In genomic region chr3:45137656-45138181, GRCh38 we compare ENCODE assay signal across 1 cellular context.
TF ChIP-seq lines count a peak whose summit lies in the region.

No MANE protein-coding gene starts in this region.

TF ChIP-seq in K562, 482 proteins besides CTCF, POLR2A, EP300 and RAD21 (continued from another document and continues in another):
- TF ChIP-seq ZNF277 (CRISPR knock-in tag; IDR thresholded peaks at IDR 0.05; ENCODE audit: borderline replicate concordance) (no peak), HNRNPH1 (optimal IDR thresholded peaks at IDR 0.05; ENCODE audit: low read depth, low read length) (no peak), CEBPZ (IDR thresholded peaks at IDR 0.05; ENCODE audit: borderline replicate concordance, low read depth, low read length) (no peak), RNF2 (IDR thresholded peaks at IDR 0.05) (peak; percentile 77; the same call in 1 of the 2 replicates), ETS2 (tag; IDR thresholded peaks at IDR 0.05; ENCODE audit: borderline replicate concordance, poor library complexity, severe bottlenecking) (no peak), ZNF165 (CRISPR knock-in tag; IDR thresholded peaks at IDR 0.05; ENCODE audit: borderline replicate concordance) (no peak), BCL6 (CRISPR knock-in tag; IDR thresholded peaks at IDR 0.05) (no peak), TAF1 (IDR thresholded peaks at IDR 0.05; ENCODE audit: control insufficient read depth, extremely low read depth, insufficient read depth, low read length, severe bottlenecking) (peak; percentile 57), ELK3 (CRISPR knock-in tag; IDR thresholded peaks at IDR 0.05) (no peak), SMAD3 (CRISPR knock-in tag; conservative IDR thresholded peaks at IDR 0.05) (no peak; the same call in 1 of the 2 replicates), SMC3 (conservative IDR thresholded peaks at IDR 0.05; ENCODE audit: insufficient read depth, low read depth, low read length) (no peak; the same call in 1 of the 2 replicates), RBM25 (IDR thresholded peaks at IDR 0.05; ENCODE audit: low read depth, low read length, severe bottlenecking) (no peak), MYC (IDR thresholded peaks at IDR 0.05; ENCODE audit: low read depth, low read length) (0 out of 2 replicates have a peak, but pooled peaks have one; percentile 31), MYC (CRISPR knock-in tag; IDR thresholded peaks at IDR 0.05; ENCODE audit: borderline replicate concordance, low read depth) (no peak; the same call in 1 of the 2 replicates), ESRRA (IDR thresholded peaks at IDR 0.05; ENCODE audit: borderline replicate concordance, low read depth) (no peak), SIN3B (IDR thresholded peaks at IDR 0.05; ENCODE audit: low read depth) (no peak), CBX2 (IDR thresholded peaks at IDR 0.05; ENCODE audit: insufficient read depth, low read length, poor library complexity, severe bottlenecking) (no peak), FOXJ3 (CRISPR knock-in tag; IDR thresholded peaks at IDR 0.05) (no peak), POLR3A (IDR thresholded peaks at IDR 0.05; ENCODE audit: borderline replicate concordance, extremely low read depth, insufficient read depth, insufficient read length) (no peak), DNMT1 (IDR thresholded peaks at IDR 0.05) (0 out of 2 replicates have a peak, but pooled peaks have one; percentile 11), NCOA4 (IDR thresholded peaks at IDR 0.05; ENCODE audit: partially characterized antibody) (no peak), ZZZ3 (IDR thresholded peaks at IDR 0.05) (no peak), POLR2H (tag; IDR thresholded peaks at IDR 0.05; ENCODE audit: low read depth) (peak; percentile 11; the same call in 1 of the 2 replicates), CHD2 (IDR thresholded peaks at IDR 0.05; ENCODE audit: low read depth, low read length) (no peak), ZNF12 (CRISPR knock-in tag; IDR thresholded peaks at IDR 0.05) (0 out of 2 replicates have a peak, but pooled peaks have one; percentile 35), ZNF780A (CRISPR knock-in tag; IDR thresholded peaks at IDR 0.05) (no peak), ZNF143 (CRISPR knock-in tag; IDR thresholded peaks at IDR 0.05) (no peak), CBX3 (IDR thresholded peaks at IDR 0.05; ENCODE audit: borderline replicate concordance in 1 of 2, low read length in 2 of 2) (no peak), KHSRP (IDR thresholded peaks at IDR 0.05) (peak; percentile 73; the same call in 1 of the 2 replicates), NKRF (IDR thresholded peaks at IDR 0.05; ENCODE audit: borderline replicate concordance) (peak; percentile 48; the same call in 1 of the 2 replicates), SMARCC2 (IDR thresholded peaks at IDR 0.05; ENCODE audit: low read depth) (peak; percentile 97), NR1H2 (CRISPR knock-in tag; IDR thresholded peaks at IDR 0.05) (no peak), RBM17 (IDR thresholded peaks at IDR 0.05; ENCODE audit: borderline replicate concordance, low read depth, low read length) (no peak), KLF13 (tag; IDR thresholded peaks at IDR 0.05; ENCODE audit: borderline replicate concordance, low read depth) (no peak), MXI1 (IDR thresholded peaks at IDR 0.05; ENCODE audit: low read depth, low read length) (no peak)
- TF ChIP-seq, protein P1, sequence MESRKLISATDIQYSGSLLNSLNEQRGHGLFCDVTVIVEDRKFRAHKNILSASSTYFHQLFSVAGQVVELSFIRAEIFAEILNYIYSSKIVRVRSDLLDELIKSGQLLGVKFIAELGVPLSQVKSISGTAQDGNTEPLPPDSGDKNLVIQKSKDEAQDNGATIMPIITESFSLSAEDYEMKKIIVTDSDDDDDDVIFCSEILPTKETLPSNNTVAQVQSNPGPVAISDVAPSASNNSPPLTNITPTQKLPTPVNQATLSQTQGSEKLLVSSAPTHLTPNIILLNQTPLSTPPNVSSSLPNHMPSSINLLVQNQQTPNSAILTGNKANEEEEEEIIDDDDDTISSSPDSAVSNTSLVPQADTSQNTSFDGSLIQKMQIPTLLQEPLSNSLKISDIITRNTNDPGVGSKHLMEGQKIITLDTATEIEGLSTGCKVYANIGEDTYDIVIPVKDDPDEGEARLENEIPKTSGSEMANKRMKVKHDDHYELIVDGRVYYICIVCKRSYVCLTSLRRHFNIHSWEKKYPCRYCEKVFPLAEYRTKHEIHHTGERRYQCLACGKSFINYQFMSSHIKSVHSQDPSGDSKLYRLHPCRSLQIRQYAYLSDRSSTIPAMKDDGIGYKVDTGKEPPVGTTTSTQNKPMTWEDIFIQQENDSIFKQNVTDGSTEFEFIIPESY (CRISPR knock-in tag; IDR thresholded peaks at IDR 0.05), result no peak
- TF ChIP-seq, protein P2, sequence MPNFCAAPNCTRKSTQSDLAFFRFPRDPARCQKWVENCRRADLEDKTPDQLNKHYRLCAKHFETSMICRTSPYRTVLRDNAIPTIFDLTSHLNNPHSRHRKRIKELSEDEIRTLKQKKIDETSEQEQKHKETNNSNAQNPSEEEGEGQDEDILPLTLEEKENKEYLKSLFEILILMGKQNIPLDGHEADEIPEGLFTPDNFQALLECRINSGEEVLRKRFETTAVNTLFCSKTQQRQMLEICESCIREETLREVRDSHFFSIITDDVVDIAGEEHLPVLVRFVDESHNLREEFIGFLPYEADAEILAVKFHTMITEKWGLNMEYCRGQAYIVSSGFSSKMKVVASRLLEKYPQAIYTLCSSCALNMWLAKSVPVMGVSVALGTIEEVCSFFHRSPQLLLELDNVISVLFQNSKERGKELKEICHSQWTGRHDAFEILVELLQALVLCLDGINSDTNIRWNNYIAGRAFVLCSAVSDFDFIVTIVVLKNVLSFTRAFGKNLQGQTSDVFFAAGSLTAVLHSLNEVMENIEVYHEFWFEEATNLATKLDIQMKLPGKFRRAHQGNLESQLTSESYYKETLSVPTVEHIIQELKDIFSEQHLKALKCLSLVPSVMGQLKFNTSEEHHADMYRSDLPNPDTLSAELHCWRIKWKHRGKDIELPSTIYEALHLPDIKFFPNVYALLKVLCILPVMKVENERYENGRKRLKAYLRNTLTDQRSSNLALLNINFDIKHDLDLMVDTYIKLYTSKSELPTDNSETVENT (CRISPR knock-in tag; IDR thresholded peaks at IDR 0.05), result no peak
- TF ChIP-seq, protein P3, sequence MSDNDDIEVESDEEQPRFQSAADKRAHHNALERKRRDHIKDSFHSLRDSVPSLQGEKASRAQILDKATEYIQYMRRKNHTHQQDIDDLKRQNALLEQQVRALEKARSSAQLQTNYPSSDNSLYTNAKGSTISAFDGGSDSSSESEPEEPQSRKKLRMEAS (CRISPR knock-in tag; IDR thresholded peaks at IDR 0.05), result 0 out of 2 replicates have a peak, but pooled peaks have one; percentile 35
- TF ChIP-seq, protein P4, sequence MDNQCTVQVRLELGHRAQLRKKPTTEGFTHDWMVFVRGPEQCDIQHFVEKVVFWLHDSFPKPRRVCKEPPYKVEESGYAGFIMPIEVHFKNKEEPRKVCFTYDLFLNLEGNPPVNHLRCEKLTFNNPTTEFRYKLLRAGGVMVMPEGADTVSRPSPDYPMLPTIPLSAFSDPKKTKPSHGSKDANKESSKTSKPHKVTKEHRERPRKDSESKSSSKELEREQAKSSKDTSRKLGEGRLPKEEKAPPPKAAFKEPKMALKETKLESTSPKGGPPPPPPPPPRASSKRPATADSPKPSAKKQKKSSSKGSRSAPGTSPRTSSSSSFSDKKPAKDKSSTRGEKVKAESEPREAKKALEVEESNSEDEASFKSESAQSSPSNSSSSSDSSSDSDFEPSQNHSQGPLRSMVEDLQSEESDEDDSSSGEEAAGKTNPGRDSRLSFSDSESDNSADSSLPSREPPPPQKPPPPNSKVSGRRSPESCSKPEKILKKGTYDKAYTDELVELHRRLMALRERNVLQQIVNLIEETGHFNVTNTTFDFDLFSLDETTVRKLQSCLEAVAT (IDR thresholded peaks at IDR 0.05), result peak; percentile 55 to 77; a peak in 2 of 4 replicates
- TF ChIP-seq, protein P5, sequence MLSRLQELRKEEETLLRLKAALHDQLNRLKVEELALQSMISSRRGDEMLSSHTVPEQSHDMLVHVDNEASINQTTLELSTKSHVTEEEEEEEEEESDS (CRISPR knock-in tag; IDR thresholded peaks at IDR 0.05), result no peak
- TF ChIP-seq, protein P6, sequence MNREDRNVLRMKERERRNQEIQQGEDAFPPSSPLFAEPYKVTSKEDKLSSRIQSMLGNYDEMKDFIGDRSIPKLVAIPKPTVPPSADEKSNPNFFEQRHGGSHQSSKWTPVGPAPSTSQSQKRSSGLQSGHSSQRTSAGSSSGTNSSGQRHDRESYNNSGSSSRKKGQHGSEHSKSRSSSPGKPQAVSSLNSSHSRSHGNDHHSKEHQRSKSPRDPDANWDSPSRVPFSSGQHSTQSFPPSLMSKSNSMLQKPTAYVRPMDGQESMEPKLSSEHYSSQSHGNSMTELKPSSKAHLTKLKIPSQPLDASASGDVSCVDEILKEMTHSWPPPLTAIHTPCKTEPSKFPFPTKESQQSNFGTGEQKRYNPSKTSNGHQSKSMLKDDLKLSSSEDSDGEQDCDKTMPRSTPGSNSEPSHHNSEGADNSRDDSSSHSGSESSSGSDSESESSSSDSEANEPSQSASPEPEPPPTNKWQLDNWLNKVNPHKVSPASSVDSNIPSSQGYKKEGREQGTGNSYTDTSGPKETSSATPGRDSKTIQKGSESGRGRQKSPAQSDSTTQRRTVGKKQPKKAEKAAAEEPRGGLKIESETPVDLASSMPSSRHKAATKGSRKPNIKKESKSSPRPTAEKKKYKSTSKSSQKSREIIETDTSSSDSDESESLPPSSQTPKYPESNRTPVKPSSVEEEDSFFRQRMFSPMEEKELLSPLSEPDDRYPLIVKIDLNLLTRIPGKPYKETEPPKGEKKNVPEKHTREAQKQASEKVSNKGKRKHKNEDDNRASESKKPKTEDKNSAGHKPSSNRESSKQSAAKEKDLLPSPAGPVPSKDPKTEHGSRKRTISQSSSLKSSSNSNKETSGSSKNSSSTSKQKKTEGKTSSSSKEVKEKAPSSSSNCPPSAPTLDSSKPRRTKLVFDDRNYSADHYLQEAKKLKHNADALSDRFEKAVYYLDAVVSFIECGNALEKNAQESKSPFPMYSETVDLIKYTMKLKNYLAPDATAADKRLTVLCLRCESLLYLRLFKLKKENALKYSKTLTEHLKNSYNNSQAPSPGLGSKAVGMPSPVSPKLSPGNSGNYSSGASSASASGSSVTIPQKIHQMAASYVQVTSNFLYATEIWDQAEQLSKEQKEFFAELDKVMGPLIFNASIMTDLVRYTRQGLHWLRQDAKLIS (CRISPR knock-in tag; IDR thresholded peaks at IDR 0.05), result no peak
